ENCODE assay signal across 6 cellular contexts in the genomic region with DNA sequence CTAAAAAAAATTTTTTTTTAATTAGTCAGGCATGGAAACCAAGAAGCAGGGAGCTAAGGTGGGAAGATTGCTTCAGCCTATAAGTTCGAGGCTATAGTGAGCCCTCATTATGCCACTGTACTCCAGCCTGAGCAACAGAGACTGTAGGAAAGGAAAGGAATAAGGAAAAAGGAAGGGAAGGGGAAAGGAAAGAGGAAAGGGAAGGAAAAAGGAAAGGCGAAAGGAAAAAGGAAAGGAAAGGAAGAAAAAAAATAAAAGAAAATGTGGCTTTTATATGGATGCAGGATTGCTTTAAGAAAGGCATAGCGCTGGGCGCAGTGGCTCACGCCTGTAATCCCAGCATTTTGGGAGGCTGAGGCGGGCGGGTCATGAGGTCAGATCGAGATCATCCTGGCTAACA.
"Had no signal": no experiment of that assay in that cellular context is flagged by ENCODE, and none has a peak within 500 bp of the region (broad histone marks: within the 10 kb centered on the region; RNA-seq: fewer than 3 reads in every experiment).

No MANE protein-coding gene starts in this region.

- H3K27ac Mint-ChIP-seq: GM23338, IgD-negative memory B cell had no signal

- DNase-seq: H9, KG1 had no signal

- H3K9me3 Mint-ChIP-seq: GM23338, H9, IgD-negative memory B cell had no signal

- H3K27me3 Mint-ChIP-seq: IgD-negative memory B cell had no signal

- ATAC-seq: GM23338, HCT116, HepG2 had no signal

- H3K4me1 Mint-ChIP-seq: GM23338, H9 had no signal

- H3K4me3 Mint-ChIP-seq: GM23338, H9, IgD-negative memory B cell had no signal
